ENCODE assay signal across 18 cellular contexts in the genomic region with DNA sequence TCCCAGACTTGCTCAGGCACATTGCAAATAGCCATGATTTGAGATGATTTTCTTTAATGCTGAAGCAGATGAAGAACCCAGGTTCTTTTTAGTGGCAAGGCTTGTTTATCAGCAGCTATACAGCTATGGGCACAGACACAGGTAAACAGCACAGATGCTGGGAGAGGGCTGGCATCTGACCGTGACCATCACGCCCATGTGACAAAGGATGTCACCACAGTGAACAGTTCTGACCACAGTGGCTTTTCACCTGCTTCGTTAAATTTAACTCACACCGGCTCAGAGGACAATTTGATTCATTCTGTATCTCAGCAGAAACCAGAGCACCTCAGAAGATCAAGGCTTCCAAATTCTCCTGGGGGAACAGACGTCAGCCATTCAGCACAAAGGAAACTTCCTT.
DNase-seq lines count a peak whose midpoint lies in the region; ATAC-seq lines count a peak whose summit lies in the region.
"Had no signal": no experiment of that assay in that cellular context is flagged by ENCODE, and none has a peak within 500 bp of the region (broad histone marks: within the 10 kb centered on the region; RNA-seq: fewer than 3 reads in every experiment).

No MANE protein-coding gene starts in this region.

- peak; percentile 77 for ATAC-seq in GM19452 (IDR thresholded peaks at IDR 0.05; ENCODE audit: unreplicated experiment)
- ATAC-seq in left lobe of liver, result no peak
- ATAC-seq: naive thymus-derived CD4-positive, alpha-beta T cell had no signal

- H3K27ac ChIP-seq in KOPT-K1 (ENCODE audit: low read depth, low read length, poor library complexity, severe bottlenecking), result peak overlapping the region; percentile 68
- H3K27ac ChIP-seq: adrenal gland, esophagus muscularis mucosa, skin epidermis, thoracic aorta had no signal

- DNase-seq in DMS79 treated with DMSO at 0.1 percent for 48 hours (lab: John Stamatoyannopoulos, UW) (peak; percentile 42), islet precursor cell (peak; percentile 14), ecto neural progenitor cell (ENCODE audit: low spot score) (no peak), left lobe of liver (ENCODE audit: low spot score) (no peak), NOMO-1 treated with dmso at 0.1 percent for 144 hours (lab: John Stamatoyannopoulos, UW; ENCODE audit: unreplicated experiment) (no peak), AG20443 (ENCODE audit: low spot score) (no peak)
- DNase-seq: activated CD4-positive, alpha-beta T cell treated with anti-CD3 and anti-CD28 coated beads, Interleukin-2, amount 50 U/mL, for 48 hours; adrenal gland; AML-193; HCEC 1CT; naive thymus-derived CD4-positive, alpha-beta T cell; NCI-H2029 treated with DMSO at 0.1 percent for 48 hours; posterior cingulate gyrus had no signal

- H3K36me3 ChIP-seq in KOPT-K1 (ENCODE audit: insufficient read depth, low read length), result peaks cover 8% of the 10 kb centered on the region
- H3K36me3 ChIP-seq: adrenal gland, esophagus muscularis mucosa, thoracic aorta had no signal

- H3K9me3 ChIP-seq in KOPT-K1 (ENCODE audit: insufficient read depth, low read length, poor library complexity, severe bottlenecking), result no peaks in the 10 kb centered on the region
- H3K9me3 ChIP-seq: adrenal gland, thoracic aorta had no signal

Comparison
In these comparisons a context has a peak if more than half of its experiments do, and no peak if none do; other contexts are left out.
1. DNase-seq: peak in DMS79 treated with DMSO at 0.1 percent for 48 hours (single experiment) and islet precursor cell (single experiment); none in ecto neural progenitor cell (single experiment), left lobe of liver (single experiment), NOMO-1 treated with dmso at 0.1 percent for 144 hours (single experiment) and AG20443 (single experiment).